ENCODE assay signal across 10 cellular contexts in genomic region chr22:42284230-42284591, GRCh38. TPM values are rescaled to one million over a fixed set of nuclear protein-coding genes. Genes with fewer than 3 reads are reported as not detected.
DNase-seq lines count a peak whose midpoint lies in the region; ATAC-seq and TF ChIP-seq lines count a peak whose summit lies in the region.
"Had no signal": no experiment of that assay in that cellular context is flagged by ENCODE, and none has a peak within 500 bp of the region (broad histone marks: within the 10 kb centered on the region; RNA-seq: fewer than 3 reads in every experiment).

No MANE protein-coding gene starts in this region.

- H3K4me3 ChIP-seq in CD4-positive, alpha-beta memory T cell (ENCODE audit: low read length in 2 of 2), result peak overlapping the region in 1 of 2 donors; percentile 32
- peak overlapping the region; percentile 47 for H3K4me3 ChIP-seq in effector memory CD4-positive, alpha-beta T cell (ENCODE audit: insufficient read depth, low read depth, low read length, poor library complexity, severe bottlenecking)
- no peak overlapping the region for H3K4me3 ChIP-seq in BE2C (ENCODE audit: low read depth, low read length)

- no peaks in the 10 kb centered on the region for H3K36me3 ChIP-seq in CD4-positive, alpha-beta memory T cell (ENCODE audit: insufficient read depth, low read length)
- H3K36me3 ChIP-seq in effector memory CD4-positive, alpha-beta T cell (ENCODE audit: control insufficient read depth, insufficient read depth, low read length), result no peaks in the 10 kb centered on the region
- H3K36me3 ChIP-seq in BE2C, result no peaks in the 10 kb centered on the region

- H3T11ph ChIP-seq in H9 (ENCODE audit: low read length), result no peak overlapping the region

- H3K27ac ChIP-seq in CD4-positive, alpha-beta memory T cell (ENCODE audit: low read depth, low read length), result no peak overlapping the region
- H3K27ac ChIP-seq in H9 (ENCODE audit: insufficient read length, low read depth, low read length), result no peak overlapping the region
- no peak overlapping the region for H3K27ac ChIP-seq in effector memory CD4-positive, alpha-beta T cell (ENCODE audit: insufficient read depth, low read length, poor library complexity, severe bottlenecking)

- TF ChIP-seq CTCF in H9 (conservative IDR thresholded peaks at IDR 0.05), result no peak
- TF ChIP-seq CTCF in BE2C (IDR thresholded peaks at IDR 0.05; ENCODE audit: low read depth, low read length), result no peak

- no CpG with 5 or more reads among the region's 6 CpGs for WGBS in H9 (ENCODE audit: extremely low coverage, insufficient read length, low lambda C conversion rate)

- intact Hi-C loops in CD4-positive, alpha-beta memory T cell (cut with micrococcal nuclease), result no loop called here
- intact Hi-C loops in posterior vena cava (cut with DNase I), result no loop called here

- no peak overlapping the region for H4K8ac ChIP-seq in H9 (replicated peaks; ENCODE audit: insufficient read length, low read depth, low read length)

- H3K56ac ChIP-seq in H9 (ENCODE audit: insufficient read length, low read depth, low read length), result no peak overlapping the region

- H4K5ac ChIP-seq in H9 (ENCODE audit: insufficient read length, low read depth, low read length), result no peak overlapping the region

- no peaks in the 10 kb centered on the region for H3K79me1 ChIP-seq in H9 (ENCODE audit: insufficient read depth, low read depth, low read length, poor library complexity, severe bottlenecking)

- H3K23me2 ChIP-seq in H9 (ENCODE audit: insufficient read length, low read depth, low read length, poor library complexity, severe bottlenecking), result peaks cover 8% of the 10 kb centered on the region

- no peak overlapping the region for H2AK5ac ChIP-seq in H9 (ENCODE audit: insufficient read length, low read length)

- no peak for DNase-seq in CD4-positive, alpha-beta memory T cell
- DNase-seq in H9 (no peak), posterior vena cava (ENCODE audit: low spot score) (peak; percentile 32), BE2C (no peak)
- no peak for DNase-seq in effector memory CD4-positive, alpha-beta T cell
- DNase-seq: GDM1, SIG-M5 had no signal

- ATAC-seq in HG03045 (IDR thresholded peaks at IDR 0.05; ENCODE audit: unreplicated experiment) (no peak), HG03571 (IDR thresholded peaks at IDR 0.05; ENCODE audit: unreplicated experiment) (no peak)

- H3K4me1 ChIP-seq in CD4-positive, alpha-beta memory T cell (ENCODE audit: insufficient read depth, low read length), result peaks cover 48% of the 10 kb centered on the region
- H3K4me1 ChIP-seq in H9 (ENCODE audit: insufficient read depth, low read length), result no peaks in the 10 kb centered on the region
- H3K4me1 ChIP-seq in effector memory CD4-positive, alpha-beta T cell (ENCODE audit: control insufficient read depth, insufficient read depth, low read length, poor library complexity, severe bottlenecking), result peaks cover 39% of the 10 kb centered on the region
- H3K4me1 ChIP-seq in BE2C, result peaks cover 7% of the 10 kb centered on the region

- no peak overlapping the region for H3K4ac ChIP-seq in H9 (ENCODE audit: low read depth, low read length)

- no peak overlapping the region for H2BK12ac ChIP-seq in H9 (ENCODE audit: insufficient read length, low read depth, low read length)

- no peak overlapping the region for H3K23ac ChIP-seq in H9 (ENCODE audit: insufficient read length, low read depth, low read length)

- no peak overlapping the region for H3K14ac ChIP-seq in H9 (ENCODE audit: insufficient read depth, low read length)

- no peak overlapping the region for H2BK5ac ChIP-seq in H9 (ENCODE audit: insufficient read length, low read length)

- H3K9me3 Mint-ChIP-seq in CD4-positive, alpha-beta memory T cell, result no peaks in the 10 kb centered on the region
- no peaks in the 10 kb centered on the region for H3K9me3 Mint-ChIP-seq in H9
- H3K9me3 Mint-ChIP-seq: dendritic cell treated with granulocyte-macrophage colony-stimulating factor and Interleukin-4, amounts not matched to agents 40 ng/mL and 50 ng/mL, for 4 days had no signal

- no peaks in the 10 kb centered on the region for H3K27me3 ChIP-seq in CD4-positive, alpha-beta memory T cell (ENCODE audit: insufficient read depth, low read length)
- H3K27me3 ChIP-seq in H9 (ENCODE audit: insufficient read depth, low read length) (peaks cover 10% of the 10 kb centered on the region; the same call in 1 of the 2 replicates), BE2C (no peaks in the 10 kb centered on the region)
- no peaks in the 10 kb centered on the region for H3K27me3 ChIP-seq in effector memory CD4-positive, alpha-beta T cell (replicated peaks; ENCODE audit: control insufficient read depth, insufficient read depth, low read length, poor library complexity, severe bottlenecking)

- CTCF ChIA-PET in CD4-positive, alpha-beta memory T cell (lab: Charles Lee; ENCODE audit: partially characterized antibody), result interaction anchor here (0.6 kb wide), 1 partner anchor 114 kb away, joined by 4 read pairs; no protein-coding TSS in a partner anchor

- no peak overlapping the region for H2BK20ac ChIP-seq in H9 (ENCODE audit: low read depth, low read length, poor library complexity, severe bottlenecking)

- no peak overlapping the region for H2AFZ ChIP-seq in H9 (ENCODE audit: low read length)

- no peaks in the 10 kb centered on the region for H3K9me3 ChIP-seq in CD4-positive, alpha-beta memory T cell (ENCODE audit: control insufficient read depth in 1 of 2, low read length in 2 of 2)
- H3K9me3 ChIP-seq in H9 (ENCODE audit: control insufficient read depth, low read depth, low read length), result no peaks in the 10 kb centered on the region
- H3K9me3 ChIP-seq in effector memory CD4-positive, alpha-beta T cell (ENCODE audit: control insufficient read depth, low read length), result no peaks in the 10 kb centered on the region
- no peaks in the 10 kb centered on the region for H3K9me3 ChIP-seq in BE2C

- peak overlapping the region; percentile 34 for H3K4me2 ChIP-seq in H9 (ENCODE audit: insufficient read depth, insufficient read length, low read length)

- no peak overlapping the region for H3K18ac ChIP-seq in H9 (ENCODE audit: insufficient read length, low read depth, low read length)

- H3K36me3 Mint-ChIP-seq in CD4-positive, alpha-beta memory T cell, result no peaks in the 10 kb centered on the region
- no peaks in the 10 kb centered on the region for H3K36me3 Mint-ChIP-seq in H9 (ENCODE audit: insufficient read depth in 1 of 3, low read depth in 3 of 3)

- H3K27me3 Mint-ChIP-seq in CD4-positive, alpha-beta memory T cell, result no peaks in the 10 kb centered on the region
- peaks cover 88% of the 10 kb centered on the region for H3K27me3 Mint-ChIP-seq in H9 (ENCODE audit: low read depth)

- no peak overlapping the region for H3K9ac ChIP-seq in H9 (ENCODE audit: extremely low read depth, insufficient read length, low read length)

- no peak overlapping the region for H2BK15ac ChIP-seq in H9 (ENCODE audit: low read depth, low read length)

- H3K4me3 Mint-ChIP-seq in CD4-positive, alpha-beta memory T cell, result peak overlapping the region; percentile 70 to 80 (median 74)
- H3K4me3 Mint-ChIP-seq in H9, result peak overlapping the region; percentile 45 to 79; a peak in 2 of 5 replicates

- H3K4me1 Mint-ChIP-seq in CD4-positive, alpha-beta memory T cell, result peaks cover 26 to 56% (median 40%) of the 10 kb centered on the region in 4 donors
- peaks cover 6 to 27% of the 10 kb centered on the region in 2 experiments for H3K4me1 Mint-ChIP-seq in H9

- no peaks in the 10 kb centered on the region for H4K20me1 ChIP-seq in H9 (ENCODE audit: control insufficient read depth, insufficient read depth, insufficient read length)

- peak overlapping the region in 4 of 7 donors; percentile 57 to 85 (median 71) for H3K27ac Mint-ChIP-seq in CD4-positive, alpha-beta memory T cell
- no peak overlapping the region for H3K27ac Mint-ChIP-seq in H9
- H3K27ac Mint-ChIP-seq: dendritic cell treated with granulocyte-macrophage colony-stimulating factor and Interleukin-4, amounts not matched to agents 40 ng/mL and 50 ng/mL, for 4 days had no signal

- H2BK120ac ChIP-seq in H9 (ENCODE audit: low read depth, low read length, poor library complexity, severe bottlenecking), result no peak overlapping the region

- no peak overlapping the region for H4K91ac ChIP-seq in H9 (ENCODE audit: insufficient read length, low read depth, low read length)

- H3K79me2 ChIP-seq in H9 (ENCODE audit: insufficient read depth, low read length), result no peaks in the 10 kb centered on the region; the same call in 1 of the 2 replicates

- POLR2A ChIA-PET in CD4-positive, alpha-beta memory T cell (lab: Charles Lee; ENCODE audit: partially characterized antibody), result interaction anchor here (0.9 to 1.5 kb wide), 4 partner anchors 9 to 194 kb away, joined by 3 to 4 read pairs (median 3); partner anchors contain the start of gene NDUFA6

RNA-seq across cellular contexts. Expression of gene TCF20, which starts 13.8 kb away (rescaled TPM):
- 10 to 100 TPM; 88.7 to 93.4 TPM for total RNA-seq in CD4-positive, alpha-beta memory T cell
- polyA plus RNA-seq in CD4-positive, alpha-beta memory T cell, result 1 to 10 TPM in 1 of 2 donors, under 1 TPM in 1; 0.72 to 4.8 TPM
- total RNA-seq in H9 (2021) (75.6 and 76.5 TPM in 2 replicates), posterior vena cava (10 to 100 TPM; 26.9 to 27.2 TPM)
- polyA plus RNA-seq in BE2C (2012; ENCODE audit: insufficient read depth, insufficient read length, low read depth), result 73.0 TPM

Comparison
In these comparisons a context has a peak if more than half of its experiments do, and no peak if none do; other contexts are left out.
1. H3K27ac Mint-ChIP-seq: peak in CD4-positive, alpha-beta memory T cell (4 of 7); none in H9 (0 of 3).